Comparison of ENCODE assay signal across 34 cellular contexts in genomic region chr5:43171926-43172325, GRCh38. TPM values are rescaled to one million over a fixed set of nuclear protein-coding genes. Genes with fewer than 3 reads are reported as not detected.
A peak's percentile ranks its signal among the peaks of the same experiment; 100 is the strongest.
DNase-seq lines count a peak whose midpoint lies in the region; ATAC-seq and TF ChIP-seq lines count a peak whose summit lies in the region.
"Had no signal": no experiment of that assay in that cellular context is flagged by ENCODE, and none has a peak within 500 bp of the region (broad histone marks: within the 10 kb centered on the region; RNA-seq: fewer than 3 reads in every experiment).

No MANE protein-coding gene starts in this region.

- H2AFZ ChIP-seq in GM23338: no peak overlapping the region
- H2AFZ ChIP-seq: neural progenitor cell had no signal

- H3K36me3 ChIP-seq in GM23338 (ENCODE audit: insufficient read depth): 0 out of 2 replicates have a peak, but pooled peaks cover 10% of the 10 kb centered on the region

- H3K4me1 ChIP-seq in GM23338 (ENCODE audit: insufficient read depth): no peaks in the 10 kb centered on the region
- H3K4me1 ChIP-seq: Caco-2, left lung, neural progenitor cell, testis had no signal

- DNase-seq in NOMO-1 treated with DMSO at 0.1 percent for 48 hours (lab: John Stamatoyannopoulos, UW; ENCODE audit: unreplicated experiment) (peak; percentile 13), NOMO-1 treated with dmso at 0.1 percent for 144 hours (lab: John Stamatoyannopoulos, UW; ENCODE audit: unreplicated experiment) (no peak), GM23338 (ENCODE audit: low spot score) (no peak), RKO (ENCODE audit: low spot score) (peak; percentile 39), iris pigment epithelial cell (ENCODE audit: low read depth) (peak; percentile 12), endothelial cell (ENCODE audit: low spot score) (no peak), MCF 10A (ENCODE audit: unreplicated experiment) (no peak), HUDEP-2 (lab: John Stamatoyannopoulos, UW; ENCODE audit: unreplicated experiment in 76 of 76) (no peak)
- DNase-seq: 8988T; activated CD4-positive, alpha-beta T cell treated with anti-CD3 and anti-CD28 coated beads, Interleukin-2, amount 50 U/mL, for 4 hours; activated CD4-positive, CD25-positive, alpha-beta regulatory T cell; activated CD8-positive, alpha-beta memory T cell treated with anti-CD3 and anti-CD28 coated beads, Interleukin-2, amount 50 U/mL, for 48 hours; C1 segment of cervical spinal cord; Caco-2; DMS79 treated with DMSO at 0.1 percent for 48 hours; H7; Karpas-422; left lung; mesendoderm; NCI-H1048; NCI-H446; NCI-H774; posterior cingulate gyrus; right cardiac atrium; stimulated activated CD4-positive, alpha-beta T cell treated with anti-CD3 and anti-CD28 coated beads, Interleukin-1b, Interleukin-23, amount 100 ng/mL, for 48 hours; testis had no signal

- H3K27me3 Mint-ChIP-seq in GM23338 (ENCODE audit: insufficient read depth, low read depth, poor library complexity): no peaks in the 10 kb centered on the region
- no peaks in the 10 kb centered on the region for H3K27me3 Mint-ChIP-seq in endothelial cell (ENCODE audit: unreplicated experiment)
- no peaks in the 10 kb centered on the region for H3K27me3 Mint-ChIP-seq in MCF 10A (ENCODE audit: insufficient read depth, unreplicated experiment)
- H3K27me3 Mint-ChIP-seq: stimulated activated naive CD8-positive, alpha-beta T cell treated with anti-CD3 and anti-CD28 coated beads, Interleukin-15, Interleukin-2, amounts not matched to agents 100 ng/mL and 50 ng/mL, for 24 hours had no signal

- H3K79me2 ChIP-seq in GM23338 (replicated peaks; ENCODE audit: insufficient read depth): no peaks in the 10 kb centered on the region

- no peak overlapping the region for H3K4me3 Mint-ChIP-seq in GM23338
- H3K4me3 Mint-ChIP-seq in endothelial cell (ENCODE audit: unreplicated experiment): no peak overlapping the region
- no peak overlapping the region for H3K4me3 Mint-ChIP-seq in MCF 10A (ENCODE audit: unreplicated experiment)
- H3K4me3 Mint-ChIP-seq: neural progenitor cell; stimulated activated naive CD8-positive, alpha-beta T cell treated with anti-CD3 and anti-CD28 coated beads, Interleukin-15, Interleukin-2, amounts not matched to agents 100 ng/mL and 50 ng/mL, for 24 hours had no signal

- H3K9me3 Mint-ChIP-seq in GM23338 (no peaks in the 10 kb centered on the region; the same call in 2 of the 3 replicates), endothelial cell (ENCODE audit: unreplicated experiment) (no peaks in the 10 kb centered on the region), MCF 10A (ENCODE audit: unreplicated experiment) (no peaks in the 10 kb centered on the region)
- H3K9me3 Mint-ChIP-seq: activated naive CD4-positive, alpha-beta T cell treated with anti-CD3 and anti-CD28 coated beads, Interleukin-2, amount 50 U/mL, for 72 hours; activated T-helper 2 cell treated with anti-CD3 and anti-CD28 coated beads, Interferon-gamma antibody, Interleukin-2, Interleukin-4, amounts not matched to agents 10 μg/mL and 5 μg/mL and 100 μg/mL, durations not matched to agents 14 hours and 24 hours and 36 hours; neural progenitor cell; stimulated activated naive CD8-positive, alpha-beta T cell treated with anti-CD3 and anti-CD28 coated beads, Interleukin-15, Interleukin-2, amounts not matched to agents 100 ng/mL and 50 ng/mL, for 24 hours had no signal

- H3F3A ChIP-seq in GM23338 (replicated peaks; ENCODE audit: low read depth): no peaks in the 10 kb centered on the region

- H3K4me2 ChIP-seq in GM23338: no peak overlapping the region
- H3K4me2 ChIP-seq: neural progenitor cell had no signal

- intact Hi-C loops in MCF 10A (cut with micrococcal nuclease): no loop called here

- BruUV-seq in MCF 10A (replicated peaks; lab: Mats Ljungman, UMichigan): no TSS peak

- no peak for ATAC-seq in GM23338
- ATAC-seq: activated naive CD4-positive, alpha-beta T cell treated with anti-CD3 and anti-CD28 coated beads, Interleukin-2, amount 50 U/mL, for 72 hours; HepG2; left lung; right cardiac atrium had no signal

- H3K4me1 Mint-ChIP-seq in GM23338 (peaks cover 9% of the 10 kb centered on the region; the same call in 2 of the 3 replicates), endothelial cell (ENCODE audit: unreplicated experiment) (peaks cover 3% of the 10 kb centered on the region), MCF 10A (ENCODE audit: insufficient read depth, unreplicated experiment) (no peaks in the 10 kb centered on the region)
- H3K4me1 Mint-ChIP-seq: neural progenitor cell had no signal

- POLR2A ChIA-PET in MCF 10A (lab: Yijun Ruan, JAX): no interaction called here

- no peaks in the 10 kb centered on the region for H3K27me3 ChIP-seq in GM23338 (ENCODE audit: insufficient read depth)
- H3K27me3 ChIP-seq: left lung, neural progenitor cell, testis had no signal

- CTCF ChIA-PET in MCF 10A (lab: Yijun Ruan, JAX): no interaction called here

- H3K27ac Mint-ChIP-seq in GM23338 (peak overlapping the region; percentile 51; the same call in 1 of the 2 replicates), endothelial cell (ENCODE audit: unreplicated experiment) (no peak overlapping the region), MCF 10A (ENCODE audit: low read depth, unreplicated experiment) (no peak overlapping the region)
- H3K27ac Mint-ChIP-seq: activated T-helper 2 cell treated with anti-CD3 and anti-CD28 coated beads, Interferon-gamma antibody, Interleukin-2, Interleukin-4, amounts not matched to agents 10 μg/mL and 5 μg/mL and 100 μg/mL, durations not matched to agents 14 hours and 24 hours and 36 hours; stimulated activated naive CD8-positive, alpha-beta T cell treated with anti-CD3 and anti-CD28 coated beads, Interleukin-15, Interleukin-2, amounts not matched to agents 100 ng/mL and 50 ng/mL, for 24 hours had no signal

- no peak overlapping the region for H3K27ac ChIP-seq in GM23338 (ENCODE audit: low read depth)
- H3K27ac ChIP-seq: left lung, neural progenitor cell, RWPE1, SK-N-MC, testis had no signal

- no peaks in the 10 kb centered on the region for H3K9me2 ChIP-seq in GM23338 (ENCODE audit: insufficient read depth)

- TF ChIP-seq CTCF in GM23338 (conservative IDR thresholded peaks at IDR 0.05; ENCODE audit: low read depth in 2 of 2) (no peak), endothelial cell (IDR thresholded peaks at IDR 0.05; ENCODE audit: unreplicated experiment) (no peak), MCF 10A (IDR thresholded peaks at IDR 0.05; ENCODE audit: unreplicated experiment) (no peak)

- H3K36me3 Mint-ChIP-seq in GM23338 (ENCODE audit: low read depth): peaks cover 35% of the 10 kb centered on the region
- peaks cover 16% of the 10 kb centered on the region for H3K36me3 Mint-ChIP-seq in endothelial cell (ENCODE audit: low read depth, unreplicated experiment)
- H3K36me3 Mint-ChIP-seq in MCF 10A (ENCODE audit: insufficient read depth, unreplicated experiment): peaks cover 70% of the 10 kb centered on the region

- no peak overlapping the region for H3K4me3 ChIP-seq in GM23338
- H3K4me3 ChIP-seq: left lung, neural progenitor cell, SK-N-MC, testis had no signal

- peaks cover 4% of the 10 kb centered on the region; the same call in 1 of the 2 replicates for H4K20me1 ChIP-seq in GM23338 (replicated peaks; ENCODE audit: insufficient read depth)

RNA-seq across cellular contexts. Expression of gene NIM1K, which starts 20.1 kb away (rescaled TPM):
- not detected in 2 replicates for total RNA-seq in GM23338 (2014; rRNA removed; shearing (Covaris generic))
- polyA plus RNA-seq in GM23338 (2016; fragmentation: Nextera tagmentation; extraction: Ambion mirVana): not detected in 2 replicates
- total RNA-seq in endothelial cell (ENCODE audit: unreplicated experiment) (0.15 TPM), MCF 10A (2022) (not detected in 2 replicates)
- total RNA-seq: Caco-2, glomerular endothelial cell, H7, HepG2 had no signal

RNA-seq across cellular contexts. Expression of gene ZNF131, which starts 51.2 kb away (rescaled TPM):
- 38.0 and 42.6 TPM in 2 replicates for total RNA-seq in GM23338 (2014; rRNA removed; shearing (Covaris generic))
- polyA plus RNA-seq in GM23338 (2016; fragmentation: Nextera tagmentation; extraction: Ambion mirVana): 64.2 and 66.9 TPM in 2 replicates
- total RNA-seq in endothelial cell (ENCODE audit: unreplicated experiment): 30.4 TPM
- 41.3 and 42.4 TPM in 2 replicates for total RNA-seq in MCF 10A (2022)

Comparison
In these comparisons a context has a peak if more than half of its experiments do, and no peak if none do; other contexts are left out.
1. DNase-seq: peak in NOMO-1 treated with DMSO at 0.1 percent for 48 hours (single experiment), RKO (single experiment) and iris pigment epithelial cell (single experiment); none in NOMO-1 treated with dmso at 0.1 percent for 144 hours (single experiment), GM23338 (single experiment), endothelial cell (single experiment), MCF 10A (single experiment) and HUDEP-2 (0 of 76).